ENCODE assay signal across 1 cellular context in the genomic region with DNA sequence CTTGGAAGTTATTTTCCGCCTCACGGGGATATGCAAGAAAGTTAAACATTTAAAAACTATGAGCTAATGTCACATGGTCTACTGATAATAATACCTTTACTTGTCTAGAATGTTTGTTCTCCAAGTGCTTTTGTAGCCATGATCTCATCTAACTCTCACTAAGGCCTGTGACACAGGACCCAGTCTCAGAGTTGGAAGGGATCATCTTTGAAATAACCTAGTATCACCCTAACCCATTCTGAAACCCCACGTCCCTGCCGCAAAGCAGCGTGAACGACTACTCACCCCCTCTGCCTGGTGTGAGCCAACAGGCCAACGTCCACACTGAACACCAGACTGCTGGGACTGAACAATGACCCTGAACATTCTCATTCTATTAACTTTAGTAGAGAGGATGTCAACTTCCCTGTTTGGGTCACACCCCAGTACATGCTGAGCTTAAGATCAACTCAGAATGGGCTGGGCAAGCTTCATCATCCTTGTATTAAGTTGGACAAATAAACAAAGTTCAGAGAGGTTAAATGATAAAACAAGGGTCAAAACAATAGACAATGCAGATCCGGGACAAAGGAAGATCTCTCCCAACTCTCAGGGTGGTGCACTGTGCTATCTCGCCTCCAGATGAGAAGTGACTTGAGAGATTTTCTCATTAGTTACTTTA.
TF ChIP-seq lines count a peak whose summit lies in the region.

No MANE protein-coding gene starts in this region.

TF ChIP-seq in GM23338, 12 proteins besides CTCF, POLR2A, EP300 and RAD21 (continued from another document):
- TF ChIP-seq ZNF462 (CRISPR knock-in tag; IDR thresholded peaks at IDR 0.05) = no peak
- TF ChIP-seq ZNF331 (CRISPR knock-in tag; IDR thresholded peaks at IDR 0.05; ENCODE audit: low read depth) = no peak
- TF ChIP-seq POLR2AphosphoS5 (IDR thresholded peaks at IDR 0.05; ENCODE audit: low read depth) = no peak
